Comparison of ENCODE assay signal across 25 cellular contexts in genomic region chr11:99565333-99565732, GRCh38.
DNase-seq lines count a peak whose midpoint lies in the region; ATAC-seq, FAIRE-seq and TF ChIP-seq lines count a peak whose summit lies in the region.
"Had no signal": no experiment of that assay in that cellular context is flagged by ENCODE, and none has a peak within 500 bp of the region (broad histone marks: within the 10 kb centered on the region; RNA-seq: fewer than 3 reads in every experiment).

No MANE protein-coding gene starts in this region.

- H3K4me1 ChIP-seq in stomach, result no peaks in the 10 kb centered on the region
- H3K4me1 ChIP-seq: A549, BLaER1, spleen, testis had no signal

- H3K4me3 ChIP-seq in stomach, result no peak overlapping the region
- H3K4me3 ChIP-seq: A549, BLaER1, cardiac muscle cell, lung, spleen, testis had no signal

- WGBS in stomach, 5 donors, result 79 to 84% (median 80%) methylated on average over 1 of the region's 1 CpG

- no peak for DNase-seq in NCI-H146 treated with DMSO at 0.1 percent for 48 hours (lab: John Stamatoyannopoulos, UW; ENCODE audit: unreplicated experiment)
- no peak for DNase-seq in stomach
- no peak for DNase-seq in H54 (ENCODE audit: insufficient read length, low spot score)
- DNase-seq in activated naive CD4-positive, alpha-beta T cell (lab: John Stamatoyannopoulos, UW), result no peak
- DNase-seq: activated CD4-positive, alpha-beta T cell treated with anti-CD3 and anti-CD28 coated beads, Interleukin-2, amount 50 U/mL, for 1 hour; activated CD8-positive, alpha-beta memory T cell treated with anti-CD3 and anti-CD28 coated beads, Interleukin-2, amount 50 U/mL, for 48 hours; activated gamma-delta T cell; EL; erythroblast; kidney; NCI-H1105 treated with DMSO at 0.1 percent for 48 hours; NCI-H69; OCI-M1; SHP77 treated with DMSO at 0.1 percent for 48 hours; spleen; testis had no signal

- peaks cover 0 to 7% (median 0%) of the 10 kb centered on the region in 4 donors for H3K9me3 ChIP-seq in stomach
- H3K9me3 ChIP-seq: A549, BLaER1, testis had no signal

- TF ChIP-seq CTCF in stomach (IDR thresholded peaks at IDR 0.05), result no peak

- no peak for TF ChIP-seq POLR2A in stomach (IDR thresholded peaks at IDR 0.05)
- no peak for TF ChIP-seq POLR2A in H54 (IDR thresholded peaks at IDR 0.05; ENCODE audit: low read depth, low read length)

- no peak for TF ChIP-seq EP300 in stomach (IDR thresholded peaks at IDR 0.05)

- intact Hi-C loops in stomach (cut with DNase I; ENCODE audit: low total_unique reads), result no loop called here

- no peak overlapping the region for H3K27ac ChIP-seq in stomach
- H3K27ac ChIP-seq: A549, BLaER1, cardiac muscle cell, spleen, testis had no signal

- no peaks in the 10 kb centered on the region for H3K27me3 ChIP-seq in stomach
- H3K27me3 ChIP-seq: BLaER1, cardiac muscle cell, spleen, testis had no signal

- FAIRE-seq in H54 (lab: Jason Lieb, UNC), result no peak
- FAIRE-seq: A549, frontal cortex, kidney had no signal

- H3K36me3 ChIP-seq in stomach, result no peaks in the 10 kb centered on the region
- H3K36me3 ChIP-seq: BLaER1, cardiac muscle cell, spleen had no signal

- ATAC-seq in GM18511 (IDR thresholded peaks at IDR 0.05; ENCODE audit: unreplicated experiment) (peak; percentile 67), GM19463 (IDR thresholded peaks at IDR 0.05; ENCODE audit: unreplicated experiment) (peak; percentile 65), HG02759 (IDR thresholded peaks at IDR 0.05; ENCODE audit: unreplicated experiment) (peak; percentile 73), HG03354 (IDR thresholded peaks at IDR 0.05; ENCODE audit: poor library complexity, severe bottlenecking, unreplicated experiment) (peak; percentile 61)
- ATAC-seq: A549 had no signal
